ENCODE assay signal across 8 cellular contexts in genomic region chr16:2516391-2517240, GRCh38. TPM values are rescaled to one million over a fixed set of nuclear protein-coding genes. Genes with fewer than 3 reads are reported as not detected.
DNase-seq lines count a peak whose midpoint lies in the region; ATAC-seq and TF ChIP-seq lines count a peak whose summit lies in the region.

No MANE protein-coding gene starts in this region.

- H3K23ac ChIP-seq in mesenchymal stem cell (ENCODE audit: low read length in 2 of 2) = no peak overlapping the region

- H2BK12ac ChIP-seq in mesenchymal stem cell (ENCODE audit: low read length in 2 of 2) = no peak overlapping the region

- H3K27ac ChIP-seq in brain microvascular endothelial cell = no peak overlapping the region
- H3K27ac ChIP-seq in mesenchymal stem cell (ENCODE audit: low read length, poor library complexity, severe bottlenecking) = no peak overlapping the region

- intact Hi-C loops in sciatic nerve (cut with DNase I) = no loop called here

- H3K4me1 Mint-ChIP-seq in stimulated activated naive CD8-positive, alpha-beta T cell treated with anti-CD3 and anti-CD28 coated beads, Interleukin-15, Interleukin-2, amounts not matched to agents 100 ng/mL and 50 ng/mL, for 24 hours (ENCODE audit: low read depth) = peaks cover 65% of the 10 kb centered on the region

- no peak overlapping the region for H2BK15ac ChIP-seq in mesenchymal stem cell (ENCODE audit: low read depth, poor library complexity, severe bottlenecking)

- no peaks in the 10 kb centered on the region for H3K27me3 Mint-ChIP-seq in stimulated activated naive CD8-positive, alpha-beta T cell treated with anti-CD3 and anti-CD28 coated beads, Interleukin-15, Interleukin-2, amounts not matched to agents 100 ng/mL and 50 ng/mL, for 24 hours

- H3K9ac ChIP-seq in mesenchymal stem cell (ENCODE audit: low read length) = peak overlapping the region; percentile 96

- no peak overlapping the region for H4K8ac ChIP-seq in mesenchymal stem cell (ENCODE audit: low read length)

- H2BK5ac ChIP-seq in mesenchymal stem cell (ENCODE audit: low read depth, low read length, poor library complexity, severe bottlenecking) = no peak overlapping the region

- ATAC-seq in stimulated activated naive CD8-positive, alpha-beta T cell treated with anti-CD3 and anti-CD28 coated beads, Interleukin-15, Interleukin-2, amounts not matched to agents 100 U/mL and 50 U/mL, for 24 hours = no peak
- ATAC-seq in HG02870 (IDR thresholded peaks at IDR 0.05; ENCODE audit: unreplicated experiment) (no peak), sciatic nerve (no peak)

- H3K36me3 Mint-ChIP-seq in stimulated activated naive CD8-positive, alpha-beta T cell treated with anti-CD3 and anti-CD28 coated beads, Interleukin-15, Interleukin-2, amounts not matched to agents 100 ng/mL and 50 ng/mL, for 24 hours (ENCODE audit: low read depth) = peaks cover 10% of the 10 kb centered on the region

- H3K18ac ChIP-seq in mesenchymal stem cell (ENCODE audit: low read depth in 1 of 2, low read length in 2 of 2) = no peak overlapping the region

- H3K4me2 ChIP-seq in mesenchymal stem cell (ENCODE audit: low read length, poor library complexity, severe bottlenecking) = peak overlapping the region; percentile 35

- H3K4ac ChIP-seq in mesenchymal stem cell (ENCODE audit: low read depth in 1 of 2, low read length in 2 of 2) = no peak overlapping the region

- H3K36me3 ChIP-seq in brain microvascular endothelial cell (replicated peaks) = peaks cover 9% of the 10 kb centered on the region
- peaks cover 16 to 48% of the 10 kb centered on the region in 2 experiments for H3K36me3 ChIP-seq in mesenchymal stem cell (ENCODE audit: control insufficient read depth in 1 of 2, insufficient read depth in 2 of 2, low read depth in 1 of 2, low read length in 2 of 2)

- peak overlapping the region; percentile 3 for H3K4me3 ChIP-seq in brain microvascular endothelial cell (ENCODE audit: low read depth, low read length)
- H3K4me3 ChIP-seq in mesenchymal stem cell (ENCODE audit: insufficient read depth in 1 of 2, low read depth in 1 of 2, low read length in 2 of 2) = peak overlapping the region in 1 of 2 experiments; percentile 96

- in situ Hi-C loops in brain microvascular endothelial cell (cut with HindIII; ENCODE audit: low pct_ligation_motif_present, low sequenced_read_pairs) = no loop called here

- H3K27ac Mint-ChIP-seq in stimulated activated naive CD8-positive, alpha-beta T cell treated with anti-CD3 and anti-CD28 coated beads, Interleukin-15, Interleukin-2, amounts not matched to agents 100 ng/mL and 50 ng/mL, for 24 hours = peak overlapping the region; percentile 90

- H3K9me3 Mint-ChIP-seq in stimulated activated naive CD8-positive, alpha-beta T cell treated with anti-CD3 and anti-CD28 coated beads, Interleukin-15, Interleukin-2, amounts not matched to agents 100 ng/mL and 50 ng/mL, for 24 hours = no peaks in the 10 kb centered on the region

- H3K14ac ChIP-seq in mesenchymal stem cell (ENCODE audit: low read length in 2 of 2) = no peak overlapping the region

- no peak overlapping the region for H2AK5ac ChIP-seq in mesenchymal stem cell (ENCODE audit: low read length, severe bottlenecking)

- no peaks in the 10 kb centered on the region for H3K9me3 ChIP-seq in mesenchymal stem cell (ENCODE audit: control insufficient read depth, low read length)

- H3K27me3 ChIP-seq in brain microvascular endothelial cell (replicated peaks) (no peaks in the 10 kb centered on the region), mesenchymal stem cell (ENCODE audit: control insufficient read depth in 1 of 2, insufficient read depth in 1 of 2, low read length in 2 of 2) (no peaks in the 10 kb centered on the region)

- no peak overlapping the region for H2BK120ac ChIP-seq in mesenchymal stem cell (ENCODE audit: low read depth, low read length)

- no peak overlapping the region for H2AFZ ChIP-seq in mesenchymal stem cell (ENCODE audit: low read depth, low read length)

- no peak for DNase-seq in stimulated activated naive CD8-positive, alpha-beta T cell treated with anti-CD3 and anti-CD28 coated beads, Interleukin-15, Interleukin-2, amounts not matched to agents 100 U/mL and 50 U/mL, for 24 hours
- DNase-seq in brain microvascular endothelial cell (no peak), mesenchymal stem cell (peak; percentile 46), NCI-H510A (lab: John Stamatoyannopoulos, UW) (no peak), sciatic nerve (ENCODE audit: low spot score) (no peak), NCI-H2107 (lab: John Stamatoyannopoulos, UW) (no peak)

- H3K4me3 Mint-ChIP-seq in stimulated activated naive CD8-positive, alpha-beta T cell treated with anti-CD3 and anti-CD28 coated beads, Interleukin-15, Interleukin-2, amounts not matched to agents 100 ng/mL and 50 ng/mL, for 24 hours = peak overlapping the region; percentile 93

- H3K79me1 ChIP-seq in mesenchymal stem cell (replicated peaks; ENCODE audit: low read length, poor library complexity, severe bottlenecking) = peaks cover 2% of the 10 kb centered on the region

- TF ChIP-seq CTCF in brain microvascular endothelial cell (IDR thresholded peaks at IDR 0.05; ENCODE audit: low read depth, low read length, missing control alignments) = no peak

- no peak overlapping the region for H4K91ac ChIP-seq in mesenchymal stem cell (ENCODE audit: low read length)

- WGBS in mesenchymal stem cell = 90% methylated on average over 11 of the region's 11 CpGs

- peaks cover 74% of the 10 kb centered on the region for H3K4me1 ChIP-seq in mesenchymal stem cell (ENCODE audit: control insufficient read depth, insufficient read depth, low read depth, low read length)

RNA-seq across cellular contexts. Expression of gene ATP6V0C, which starts 2.9 kb away (rescaled TPM):
- 498 TPM for polyA plus RNA-seq in mesenchymal stem cell (2013, experiment 1 of 2)
- 484 TPM for polyA plus RNA-seq in mesenchymal stem cell (2013, experiment 2 of 2)
- 134 TPM for total RNA-seq in sciatic nerve

RNA-seq across cellular contexts. Expression of gene AMDHD2, which starts 3.6 kb away (rescaled TPM):
- 24.6 TPM for polyA plus RNA-seq in mesenchymal stem cell (2013, experiment 1 of 2)
- polyA plus RNA-seq in mesenchymal stem cell (2013, experiment 2 of 2) = 20.6 TPM
- 38.5 TPM for total RNA-seq in sciatic nerve

RNA-seq across cellular contexts. Expression of gene CEMP1, which starts 14.6 kb away (rescaled TPM):
- not detected for polyA plus RNA-seq in mesenchymal stem cell (2013, experiment 1 of 2)
- polyA plus RNA-seq in mesenchymal stem cell (2013, experiment 2 of 2) = not detected
- not detected for total RNA-seq in sciatic nerve

RNA-seq across cellular contexts. Expression of gene PDPK1, which starts 21.2 kb away (rescaled TPM):
- polyA plus RNA-seq in mesenchymal stem cell (2013, experiment 1 of 2) = 16.0 TPM
- polyA plus RNA-seq in mesenchymal stem cell (2013, experiment 2 of 2) = 15.7 TPM
- total RNA-seq in sciatic nerve = 46.3 TPM

RNA-seq across cellular contexts. Expression of gene TBC1D24, which starts 41.7 kb away (rescaled TPM):
- polyA plus RNA-seq in mesenchymal stem cell (2013, experiment 1 of 2) = 4.9 TPM
- 4.1 TPM for polyA plus RNA-seq in mesenchymal stem cell (2013, experiment 2 of 2)
- 15.4 TPM for total RNA-seq in sciatic nerve
